Comparison of ENCODE assay signal across 9 cellular contexts in genomic region chr1:224929335-224930237, GRCh38. TPM values are rescaled to one million over a fixed set of nuclear protein-coding genes. Genes with fewer than 3 reads are reported as not detected.
DNase-seq lines count a peak whose midpoint lies in the region; ATAC-seq, FAIRE-seq and TF ChIP-seq lines count a peak whose summit lies in the region.
"Had no signal": no experiment of that assay in that cellular context is flagged by ENCODE, and none has a peak within 500 bp of the region (broad histone marks: within the 10 kb centered on the region; RNA-seq: fewer than 3 reads in every experiment).

Gene DNAH14 (plus strand): TSS chr1:224929675. CDS start chr1:224952703, 23,028 bp downstream.

- H3K4me1 ChIP-seq in OCI-LY3 (ENCODE audit: low read length) (peaks cover 3% of the 10 kb centered on the region), GM12878 (ENCODE audit: control insufficient read depth, insufficient read depth, low read length) (no peaks in the 10 kb centered on the region), Karpas-422 (ENCODE audit: low read length) (no peaks in the 10 kb centered on the region)

- CTCF ChIA-PET in GM12878 (lab: Yijun Ruan, JAX) = interaction anchor here (1.9 kb wide), 1 partner anchor 7 kb away, joined by 10 read pairs; no protein-coding TSS in a partner anchor

- POLR2A ChIA-PET in GM12878 (lab: Charles Lee) = no interaction called here

- TF ChIP-seq POLR2A in GM12878 (IDR thresholded peaks at IDR 0.05; ENCODE audit: low read depth, low read length) = peak; percentile 38; the same call in 1 of the 2 replicates

- peak within 1 kb of the TSS; percentile 75 for H3K9ac ChIP-seq in OCI-LY3 (ENCODE audit: low read length)
- no peak within 1 kb of the TSS for H3K9ac ChIP-seq in GM12878 (ENCODE audit: control insufficient read depth, insufficient read depth, low read length)
- H3K9ac ChIP-seq in Karpas-422 (ENCODE audit: low read length) = no peak within 1 kb of the TSS

- in situ Hi-C loops in GM12878 (cut with MboI) = no loop called here

- H3K27ac ChIP-seq in OCI-LY3 (ENCODE audit: low read length) (peak within 1 kb of the TSS; percentile 22; the same call in 1 of the 2 replicates), GM12878 (ENCODE audit: control insufficient read depth, insufficient read depth) (no peak within 1 kb of the TSS), Karpas-422 (ENCODE audit: low read length) (no peak within 1 kb of the TSS)

- peak within 1 kb of the TSS; percentile 81 for H3K4me3 ChIP-seq in OCI-LY3 (ENCODE audit: low read length)
- no peak within 1 kb of the TSS for H3K4me3 ChIP-seq in GM12878
- peak within 1 kb of the TSS; percentile 69 for H3K4me3 ChIP-seq in iPS-11a (ENCODE audit: low read depth, low read length)
- no peak within 1 kb of the TSS for H3K4me3 ChIP-seq in Karpas-422 (ENCODE audit: low read length)

- H3K36me3 ChIP-seq in OCI-LY3 (replicated peaks; ENCODE audit: low read depth, low read length) (peaks cover 27% of the 10 kb centered on the region), GM12878 (ENCODE audit: control insufficient read depth in 2 of 2, insufficient read depth in 2 of 2, low read length in 1 of 2) (no peaks in the 10 kb centered on the region), Karpas-422 (ENCODE audit: insufficient read depth, low read length) (no peaks in the 10 kb centered on the region)

- H3K9me3 ChIP-seq in OCI-LY3 (ENCODE audit: insufficient read depth, low read length) = peaks cover 31% of the 10 kb centered on the region
- H3K9me3 ChIP-seq in GM12878 (replicated peaks; ENCODE audit: control insufficient read depth, insufficient read depth, low read length) = peaks cover 3% of the 10 kb centered on the region; the same call in 1 of the 3 replicates
- peaks cover 13% of the 10 kb centered on the region for H3K9me3 ChIP-seq in Karpas-422 (ENCODE audit: low read length)

- FAIRE-seq in GM12878 (lab: Jason Lieb, UNC) = no peak
- FAIRE-seq: GM18507 had no signal

- H3K79me2 ChIP-seq in OCI-LY3 (ENCODE audit: low read length) (peaks cover 42% of the 10 kb centered on the region), GM12878 (ENCODE audit: control insufficient read depth, insufficient read depth, low read length) (no peaks in the 10 kb centered on the region), Karpas-422 (ENCODE audit: low read length) (no peaks in the 10 kb centered on the region)

- no peak for TF ChIP-seq EP300 in GM12878 (IDR thresholded peaks at IDR 0.05; ENCODE audit: borderline replicate concordance in 1 of 2, control insufficient read depth in 1 of 2, low read depth in 2 of 2, low read length in 2 of 2)

- DNase-seq in stimulated activated CD4-positive, alpha-beta T cell treated with anti-CD3 and anti-CD28 coated beads, Interleukin-15, amount 100 ng/mL, for 24 hours = peak; percentile 41
- DNase-seq in stimulated activated CD4-positive, alpha-beta T cell treated with anti-CD3 and anti-CD28 coated beads, Interleukin-4, amount 100 ng/mL, for 24 hours = no peak
- DNase-seq in HT-29 (ENCODE audit: low spot score) (peak; percentile 50), GM12878 (ENCODE audit: low read depth, low spot score) (no peak), sciatic nerve (ENCODE audit: low spot score) (peak; percentile 68), Karpas-422 (no peak)

- peak within 1 kb of the TSS; percentile 92 for H2AFZ ChIP-seq in OCI-LY3 (ENCODE audit: low read depth, low read length)
- H2AFZ ChIP-seq in GM12878 (ENCODE audit: control insufficient read depth, low read depth, low read length) = peak within 1 kb of the TSS; percentile 23; the same call in 1 of the 2 replicates
- H2AFZ ChIP-seq in Karpas-422 (ENCODE audit: low read length) = no peak within 1 kb of the TSS

- no peaks in the 10 kb centered on the region for H3K9me2 ChIP-seq in Karpas-422 (replicated peaks; ENCODE audit: insufficient read depth, low read length)

- intact Hi-C loops in GM12878 (cut with micrococcal nuclease; ENCODE audit: unreplicated experiment) (no loop called here), sciatic nerve (cut with DNase I) (no loop called here)

- BruUV-seq in GM12878 (replicated peaks; lab: Mats Ljungman, UMichigan) = no TSS peak

- SMC1A ChIA-PET in GM12878 (lab: Charles Lee; ENCODE audit: uncharacterized antibody, unreplicated experiment) = interaction anchor here (1.0 kb wide), 1 partner anchor 417 kb away, joined by 3 read pairs; no protein-coding TSS in a partner anchor

- RAD21 ChIA-PET in GM12878 (lab: Charles Lee; ENCODE audit: unreplicated experiment) = no interaction called here

- H3K27me3 ChIP-seq in OCI-LY3 (ENCODE audit: low read depth, low read length) (no peaks in the 10 kb centered on the region), GM12878 (replicated peaks in 1 of 2; ENCODE audit: control insufficient read depth in 2 of 2, insufficient read depth in 2 of 2, low read length in 1 of 2) (no peaks in the 10 kb centered on the region), Karpas-422 (ENCODE audit: low read length) (no peaks in the 10 kb centered on the region)

- H3K4me2 ChIP-seq in OCI-LY3 (ENCODE audit: low read length) = peak within 1 kb of the TSS; percentile 75
- peak within 1 kb of the TSS; percentile 64 for H3K4me2 ChIP-seq in GM12878 (ENCODE audit: control insufficient read depth, insufficient read depth)
- H3K4me2 ChIP-seq in Karpas-422 (ENCODE audit: low read depth, low read length, poor library complexity, severe bottlenecking) = no peak within 1 kb of the TSS

- TF ChIP-seq RAD21 in GM12878 (IDR thresholded peaks at IDR 0.05; ENCODE audit: insufficient read depth, low read depth, low read length) = no peak

- ATAC-seq in GM12878 (peak; percentile 95), sciatic nerve (peak; percentile 83)

- TF ChIP-seq CTCF in OCI-LY3 (IDR thresholded peaks at IDR 0.05; ENCODE audit: low read depth, low read length) (no peak), GM12878 (IDR thresholded peaks at IDR 0.05 in 2 of 3, conservative IDR thresholded peaks at IDR 0.05 in 1 of 3; ENCODE audit: control insufficient read depth in 2 of 3, extremely low read depth in 1 of 3, insufficient read depth in 1 of 3, low read depth in 3 of 3, low read length in 3 of 3) (no peak)

- H4K20me1 ChIP-seq in OCI-LY3 (ENCODE audit: insufficient read depth, low read length) (no peaks in the 10 kb centered on the region), GM12878 (ENCODE audit: control insufficient read depth, insufficient read depth) (no peaks in the 10 kb centered on the region), Karpas-422 (ENCODE audit: insufficient read depth, low read depth, low read length) (no peaks in the 10 kb centered on the region)

- 13% methylated on average over 63 of the region's 75 CpGs for WGBS in GM12878 (ENCODE audit: insufficient coverage, insufficient replicate concordance, low lambda C conversion rate, missing lambda C conversion rate)

TF ChIP-seq in GM12878, 131 proteins besides CTCF, POLR2A, EP300 and RAD21 (continues in another document):
- TF ChIP-seq USF1 (IDR thresholded peaks at IDR 0.05; ENCODE audit: borderline replicate concordance, extremely low read length, insufficient read depth, low read depth, low read length) = no peak
- TF ChIP-seq GATAD2B (conservative IDR thresholded peaks at IDR 0.05; ENCODE audit: low read depth) = peak; percentile 83
- TF ChIP-seq DPF2 (IDR thresholded peaks at IDR 0.05) = peak; percentile 69
- TF ChIP-seq POLR2AphosphoS2 (IDR thresholded peaks at IDR 0.05; ENCODE audit: low read depth, low read length) = no peak

RNA-seq across cellular contexts. Expression of gene DNAH14, which starts in this region (rescaled TPM):
- 2.2 and 3.9 TPM in 2 replicates for total RNA-seq in HT-29 (2014; rRNA removed; shearing (Covaris generic))
- total RNA-seq in GM12878 (2013; cell fraction: nucleolus; rRNA removed) = 37.0 and 37.8 TPM in 2 replicates
- total RNA-seq in GM12878 (2014; rRNA removed) (2.6 and 5.9 TPM in 2 replicates), GM12878 (2014; rRNA removed; fragmentation: Illumina TruSeq; extraction: Trizol) (4.8 and 5.8 TPM in 2 replicates), GM12878 (2021) (3.7 and 4.3 TPM in 2 replicates), sciatic nerve (7.3 TPM)
- 0.05 TPM for polyA plus RNA-seq in GM12878 (2011; ENCODE audit: low read depth)
- polyA plus RNA-seq in GM12878 (2011; rRNA removed) (6.4 and 11.6 TPM in 2 replicates), GM12878 (2014; fragmentation: Illumina TruSeq; extraction: Trizol) (4.2 and 7.0 TPM in 2 replicates), GM12878 (2014; fragmentation: Nextera tagmentation; extraction: Ambion mirVana) (1 to 10 TPM; 2.0 to 2.5 TPM), GM12878 (2014; rRNA removed) (3.1 and 5.2 TPM in 2 replicates), GM12878 (2016; fragmentation: Nextera tagmentation; extraction: Ambion mirVana) (1 to 10 TPM; 5.6 to 7.9 TPM)
- polyA plus RNA-seq in GM12878 (2011; cell fraction: cytosol; rRNA removed) = 1.5 TPM in 2 replicates
- 4.4 and 5.1 TPM in 2 replicates for polyA plus RNA-seq in GM12878 (2011; cell fraction: nucleus; rRNA removed)
- 0.49 and 0.73 TPM in 2 replicates for polyA plus RNA-seq in GM12878 (2012)
- 0.77 and 3.0 TPM in 2 replicates for polyA minus RNA-seq in GM12878 (2011; rRNA and poly(A)+ RNA removed)
- 1.7 and 2.9 TPM in 2 replicates for polyA minus RNA-seq in GM12878 (2011; cell fraction: cytosol; rRNA and poly(A)+ RNA removed)
- polyA minus RNA-seq in GM12878 (2011; cell fraction: nucleus; rRNA and poly(A)+ RNA removed) = 2.3 and 3.9 TPM in 2 replicates
- not detected in 2 replicates for total RNA-seq in Karpas-422 (2014; rRNA removed; shearing (Covaris generic); ENCODE audit: low replicate concordance)

Comparison
In these comparisons a context has a peak if more than half of its experiments do, and no peak if none do; other contexts are left out.
1. DNase-seq: peak in stimulated activated CD4-positive, alpha-beta T cell treated with anti-CD3 and anti-CD28 coated beads, Interleukin-15, amount 100 ng/mL, for 24 hours (single experiment), HT-29 (single experiment) and sciatic nerve (single experiment); none in stimulated activated CD4-positive, alpha-beta T cell treated with anti-CD3 and anti-CD28 coated beads, Interleukin-4, amount 100 ng/mL, for 24 hours (single experiment), GM12878 (single experiment) and Karpas-422 (single experiment).
2. H3K4me3 ChIP-seq: peak in OCI-LY3 (single experiment) and iPS-11a (single experiment); none in GM12878 (single experiment) and Karpas-422 (single experiment).